1 cellular context compared by ENCODE assay signal in genomic region chr19:2840794-2841790, GRCh38.
TF ChIP-seq lines count a peak whose summit lies in the region.

Gene ZNF555 (plus strand): TSS chr19:2841475. CDS start chr19:2841573, 98 bp downstream.

TF ChIP-seq in H1, 55 proteins besides CTCF, POLR2A, EP300 and RAD21 (continued from another document):
- TF ChIP-seq ATF2 (IDR thresholded peaks at IDR 0.05; ENCODE audit: low read length), result peak; percentile 90
- TF ChIP-seq SIX5 (IDR thresholded peaks at IDR 0.05; ENCODE audit: low read depth, low read length), result no peak
- TF ChIP-seq RFX5 (IDR thresholded peaks at IDR 0.05; ENCODE audit: borderline replicate concordance, low read depth, low read length), result no peak
- peak; percentile 96 to 99 for TF ChIP-seq HDAC2 (IDR thresholded peaks at IDR 0.05; ENCODE audit: borderline replicate concordance in 1 of 2, low read depth in 2 of 2, low read length in 2 of 2)
- peak in 1 of 2 experiments; percentile 53; a peak in 1 of 4 replicates for TF ChIP-seq SIN3A (conservative IDR thresholded peaks at IDR 0.05 in 1 of 2, IDR thresholded peaks at IDR 0.05 in 1 of 2; ENCODE audit: low read depth in 1 of 2, low read length in 2 of 2)
- no peak for TF ChIP-seq CTBP2 (IDR thresholded peaks at IDR 0.05; ENCODE audit: borderline replicate concordance, insufficient read depth, insufficient read length, low read length)
- peak; percentile 91 for TF ChIP-seq CREB1 (IDR thresholded peaks at IDR 0.05)
- peak; percentile 45; the same call in 1 of the 2 replicates for TF ChIP-seq MAX (IDR thresholded peaks at IDR 0.05)
- TF ChIP-seq CHD2 (IDR thresholded peaks at IDR 0.05; ENCODE audit: low read length), result peak; percentile 94
- peak; percentile 40; the same call in 1 of the 2 replicates for TF ChIP-seq TBP (IDR thresholded peaks at IDR 0.05; ENCODE audit: low read depth, low read length)
- peak; percentile 98 for TF ChIP-seq BACH1 (IDR thresholded peaks at IDR 0.05; ENCODE audit: low read length)
- TF ChIP-seq KDM4A (IDR thresholded peaks at IDR 0.05; ENCODE audit: low read depth, low read length, severe bottlenecking), result peak; percentile 99
- TF ChIP-seq SP2 (IDR thresholded peaks at IDR 0.05; ENCODE audit: low read length), result peak; percentile 79
- TF ChIP-seq E2F6 (IDR thresholded peaks at IDR 0.05), result 0 out of 2 replicates have a peak, but pooled peaks have one; percentile 36
- TF ChIP-seq SP1 (IDR thresholded peaks at IDR 0.05; ENCODE audit: low read depth, low read length), result peak; percentile 99
TF ChIP-seq in H1: peak in this region for 14.
